Comparison of ENCODE assay signal across 12 cellular contexts in the genomic region with DNA sequence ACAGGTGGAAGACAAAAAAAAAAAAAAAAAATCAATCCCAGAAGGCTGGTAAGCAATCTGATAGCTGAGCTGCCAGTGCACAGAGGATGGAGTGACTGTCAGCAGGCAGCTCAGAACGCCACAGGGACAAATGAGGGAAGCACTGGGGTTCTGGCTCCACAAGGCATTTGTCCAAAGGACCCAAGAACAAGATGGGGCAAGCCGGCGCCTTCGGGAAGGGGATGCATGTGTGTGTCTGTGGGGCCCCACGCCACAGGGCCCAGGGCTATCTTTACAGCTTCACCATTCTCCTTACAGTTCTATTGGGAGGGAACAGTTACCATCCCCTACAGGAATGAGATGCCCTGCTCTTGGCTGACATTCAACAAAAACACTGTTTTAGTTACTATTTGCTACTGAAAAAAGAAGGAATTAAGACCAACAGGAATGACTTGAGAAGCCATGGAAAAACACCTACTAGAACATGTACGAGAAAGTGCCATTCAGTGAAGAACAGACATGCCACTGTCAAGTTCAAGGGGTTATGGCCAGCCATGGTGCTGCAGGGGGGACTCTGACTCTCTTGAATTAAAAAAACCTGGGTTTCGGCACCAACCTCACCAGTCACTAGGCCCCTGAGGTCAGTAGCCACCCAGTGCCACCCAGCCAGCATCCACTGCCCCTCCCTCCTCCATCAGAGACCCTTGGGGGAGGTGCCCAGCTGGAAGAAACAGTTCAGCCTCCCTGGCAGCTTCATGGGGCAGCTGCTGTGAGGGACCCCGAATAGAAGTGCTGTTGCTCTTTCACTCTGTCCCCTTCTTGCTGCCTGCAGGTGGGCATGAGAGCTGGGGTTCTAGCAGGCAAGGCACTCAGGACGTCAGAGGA. TPM values are rescaled to one million over a fixed set of nuclear protein-coding genes. Genes with fewer than 3 reads are reported as not detected.
A peak's percentile ranks its signal among the peaks of the same experiment; 100 is the strongest.
DNase-seq lines count a peak whose midpoint lies in the region; ATAC-seq and TF ChIP-seq lines count a peak whose summit lies in the region.
"Had no signal": no experiment of that assay in that cellular context is flagged by ENCODE, and none has a peak within 500 bp of the region (broad histone marks: within the 10 kb centered on the region; RNA-seq: fewer than 3 reads in every experiment).

No MANE protein-coding gene starts in this region.

- POLR2A ChIA-PET in PC-9 (lab: Charles Lee; ENCODE audit: unreplicated experiment) = no interaction called here

- H3K9me2 ChIP-seq in PC-9 (ENCODE audit: insufficient read depth) = no peaks in the 10 kb centered on the region

- WGBS in psoas muscle, 3 donors = 81 to 89% (median 82%) methylated on average over 9 of the region's 9 CpGs

- H3K4me3 ChIP-seq in PC-9 (no peak overlapping the region), coronary artery (no peak overlapping the region), psoas muscle (no peak overlapping the region)
- H3K4me3 ChIP-seq: lower lobe of right lung had no signal

- H3K79me2 ChIP-seq in PC-9 (ENCODE audit: low read depth) = peaks cover 68% of the 10 kb centered on the region

- peaks cover 21% of the 10 kb centered on the region; the same call in 1 of the 2 replicates for H3K36me3 ChIP-seq in PC-9 (ENCODE audit: low read depth)
- H3K36me3 ChIP-seq in psoas muscle (ENCODE audit: insufficient read depth in 1 of 2, low read depth in 1 of 2) = peaks cover 6 to 78% of the 10 kb centered on the region in 2 donors

- H3K27me3 ChIP-seq in PC-9 (ENCODE audit: insufficient read depth, low read depth) (no peaks in the 10 kb centered on the region), psoas muscle (ENCODE audit: insufficient read depth in 3 of 3, low read length in 2 of 3) (no peaks in the 10 kb centered on the region)

- H2AFZ ChIP-seq in PC-9 = no peak overlapping the region

- no peak overlapping the region for H3K4me2 ChIP-seq in PC-9

- H4K20me1 ChIP-seq in PC-9 (ENCODE audit: insufficient read depth) = peaks cover 31% of the 10 kb centered on the region

- H3K27ac ChIP-seq in PC-9 (peak overlapping the region; percentile 71), coronary artery (peak overlapping the region; percentile 86 to 93), psoas muscle (peak overlapping the region; percentile 99)

- intact Hi-C loops in PC-9 (cut with micrococcal nuclease; ENCODE audit: unreplicated experiment) = no loop called here
- intact Hi-C loops in psoas muscle (cut with DNase I) = no loop called here

- H3F3A ChIP-seq in PC-9 (ENCODE audit: insufficient read depth, low read depth) = peaks cover 31% of the 10 kb centered on the region

- DNase-seq in EH (ENCODE audit: low read depth) (peak; percentile 68), PC-9 (no peak), coronary artery (ENCODE audit: low spot score) (no peak), psoas muscle (peak in 1 of 2 donors; percentile 39), DMS53 treated with DMSO at 0.1 percent for 48 hours (lab: John Stamatoyannopoulos, UW; ENCODE audit: unreplicated experiment) (no peak)
- DNase-seq in activated CD4-positive, CD25-positive, alpha-beta regulatory T cell treated with anti-CD3 and anti-CD28 coated beads, Interleukin-2, amount 50 U/mL, for 72 hours = no peak
- DNase-seq in stimulated activated CD4-positive, alpha-beta T cell treated with anti-CD3 and anti-CD28 coated beads, Interleukin-1b, Interleukin-23, amount 100 ng/mL, for 48 hours = no peak
- DNase-seq: DMS153, KG1, lower lobe of right lung, NCI-H2227 treated with DMSO at 0.1 percent for 48 hours, retina had no signal

- H3K4me1 ChIP-seq in PC-9 (replicated peaks; ENCODE audit: insufficient read depth) = peaks cover 39% of the 10 kb centered on the region
- H3K4me1 ChIP-seq in psoas muscle = peaks cover 97% of the 10 kb centered on the region

- TF ChIP-seq CTCF in PC-9 (conservative IDR thresholded peaks at IDR 0.05) (no peak), coronary artery (IDR thresholded peaks at IDR 0.05) (no peak), psoas muscle (IDR thresholded peaks at IDR 0.05) (no peak)

- no peaks in the 10 kb centered on the region for H3K9me3 ChIP-seq in PC-9 (ENCODE audit: insufficient read depth, low read depth)
- no peaks in the 10 kb centered on the region for H3K9me3 ChIP-seq in psoas muscle
- H3K9me3 ChIP-seq: lower lobe of right lung had no signal

- no peak for ATAC-seq in psoas muscle
- ATAC-seq: lower lobe of right lung had no signal

- CTCF ChIA-PET in PC-9 (lab: Charles Lee) = interaction anchor here (0.6 kb wide), 1 partner anchor 222 kb away, joined by 7 read pairs; no protein-coding TSS in a partner anchor

- BruUV-seq in PC-9 (replicated peaks; lab: Mats Ljungman, UMichigan) = no TSS peak

RNA-seq across cellular contexts. Expression of a gene that starts 18.5 kb away (rescaled TPM):
- 251 and 258 TPM in 2 replicates for total RNA-seq in PC-9 (2021)
- total RNA-seq in psoas muscle = 100 to 1,000 TPM in 3 of 4 donors, 10 to 100 TPM in 1; 86.3 to 146 (median 118) TPM
- 100 to 1,000 TPM in 1 of 3 donors, 10 to 100 TPM in 2; 55.6 to 273 (median 79.1) TPM for polyA plus RNA-seq in psoas muscle
